Comparison of ENCODE assay signal across 1 cellular context in genomic region chr7:125899577-125899976, GRCh38.
TF ChIP-seq lines count a peak whose summit lies in the region.

No MANE protein-coding gene starts in this region.

TF ChIP-seq in GM23338, 12 proteins besides CTCF, POLR2A, EP300 and RAD21 (continued from another document):
- TF ChIP-seq, protein P1, sequence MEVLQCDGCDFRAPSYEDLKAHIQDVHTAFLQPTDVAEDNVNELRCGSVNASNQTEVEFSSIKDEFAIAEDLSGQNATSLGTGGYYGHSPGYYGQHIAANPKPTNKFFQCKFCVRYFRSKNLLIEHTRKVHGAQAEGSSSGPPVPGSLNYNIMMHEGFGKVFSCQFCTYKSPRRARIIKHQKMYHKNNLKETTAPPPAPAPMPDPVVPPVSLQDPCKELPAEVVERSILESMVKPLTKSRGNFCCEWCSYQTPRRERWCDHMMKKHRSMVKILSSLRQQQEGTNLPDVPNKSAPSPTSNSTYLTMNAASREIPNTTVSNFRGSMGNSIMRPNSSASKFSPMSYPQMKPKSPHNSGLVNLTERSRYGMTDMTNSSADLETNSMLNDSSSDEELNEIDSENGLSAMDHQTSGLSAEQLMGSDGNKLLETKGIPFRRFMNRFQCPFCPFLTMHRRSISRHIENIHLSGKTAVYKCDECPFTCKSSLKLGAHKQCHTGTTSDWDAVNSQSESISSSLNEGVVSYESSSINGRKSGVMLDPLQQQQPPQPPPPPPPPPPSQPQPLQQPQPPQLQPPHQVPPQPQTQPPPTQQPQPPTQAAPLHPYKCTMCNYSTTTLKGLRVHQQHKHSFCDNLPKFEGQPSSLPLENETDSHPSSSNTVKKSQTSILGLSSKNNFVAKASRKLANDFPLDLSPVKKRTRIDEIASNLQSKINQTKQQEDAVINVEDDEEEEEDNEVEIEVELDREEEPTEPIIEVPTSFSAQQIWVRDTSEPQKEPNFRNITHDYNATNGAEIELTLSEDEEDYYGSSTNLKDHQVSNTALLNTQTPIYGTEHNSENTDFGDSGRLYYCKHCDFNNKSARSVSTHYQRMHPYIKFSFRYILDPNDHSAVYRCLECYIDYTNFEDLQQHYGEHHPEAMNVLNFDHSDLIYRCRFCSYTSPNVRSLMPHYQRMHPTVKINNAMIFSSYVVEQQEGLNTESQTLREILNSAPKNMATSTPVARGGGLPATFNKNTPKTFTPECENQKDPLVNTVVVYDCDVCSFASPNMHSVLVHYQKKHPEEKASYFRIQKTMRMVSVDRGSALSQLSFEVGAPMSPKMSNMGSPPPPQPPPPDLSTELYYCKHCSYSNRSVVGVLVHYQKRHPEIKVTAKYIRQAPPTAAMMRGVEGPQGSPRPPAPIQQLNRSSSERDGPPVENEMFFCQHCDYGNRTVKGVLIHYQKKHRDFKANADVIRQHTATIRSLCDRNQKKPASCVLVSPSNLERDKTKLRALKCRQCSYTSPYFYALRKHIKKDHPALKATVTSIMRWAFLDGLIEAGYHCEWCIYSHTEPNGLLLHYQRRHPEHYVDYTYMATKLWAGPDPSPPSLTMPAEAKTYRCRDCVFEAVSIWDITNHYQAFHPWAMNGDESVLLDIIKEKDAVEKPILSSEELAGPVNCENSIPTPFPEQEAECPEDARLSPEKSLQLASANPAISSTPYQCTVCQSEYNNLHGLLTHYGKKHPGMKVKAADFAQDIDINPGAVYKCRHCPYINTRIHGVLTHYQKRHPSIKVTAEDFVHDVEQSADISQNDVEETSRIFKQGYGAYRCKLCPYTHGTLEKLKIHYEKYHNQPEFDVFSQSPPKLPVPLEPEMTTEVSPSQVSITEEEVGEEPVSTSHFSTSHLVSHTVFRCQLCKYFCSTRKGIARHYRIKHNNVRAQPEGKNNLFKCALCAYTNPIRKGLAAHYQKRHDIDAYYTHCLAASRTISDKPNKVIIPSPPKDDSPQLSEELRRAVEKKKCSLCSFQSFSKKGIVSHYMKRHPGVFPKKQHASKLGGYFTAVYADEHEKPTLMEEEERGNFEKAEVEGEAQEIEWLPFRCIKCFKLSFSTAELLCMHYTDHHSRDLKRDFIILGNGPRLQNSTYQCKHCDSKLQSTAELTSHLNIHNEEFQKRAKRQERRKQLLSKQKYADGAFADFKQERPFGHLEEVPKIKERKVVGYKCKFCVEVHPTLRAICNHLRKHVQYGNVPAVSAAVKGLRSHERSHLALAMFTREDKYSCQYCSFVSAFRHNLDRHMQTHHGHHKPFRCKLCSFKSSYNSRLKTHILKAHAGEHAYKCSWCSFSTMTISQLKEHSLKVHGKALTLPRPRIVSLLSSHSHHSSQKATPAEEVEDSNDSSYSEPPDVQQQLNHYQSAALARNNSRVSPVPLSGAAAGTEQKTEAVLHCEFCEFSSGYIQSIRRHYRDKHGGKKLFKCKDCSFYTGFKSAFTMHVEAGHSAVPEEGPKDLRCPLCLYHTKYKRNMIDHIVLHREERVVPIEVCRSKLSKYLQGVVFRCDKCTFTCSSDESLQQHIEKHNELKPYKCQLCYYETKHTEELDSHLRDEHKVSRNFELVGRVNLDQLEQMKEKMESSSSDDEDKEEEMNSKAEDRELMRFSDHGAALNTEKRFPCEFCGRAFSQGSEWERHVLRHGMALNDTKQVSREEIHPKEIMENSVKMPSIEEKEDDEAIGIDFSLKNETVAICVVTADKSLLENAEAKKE (CRISPR knock-in tag; IDR thresholded peaks at IDR 0.05) = no peak
- TF ChIP-seq STAT1 (IDR thresholded peaks at IDR 0.05; ENCODE audit: unreplicated experiment) (no peak), CREB1 (CRISPR knock-in tag; IDR thresholded peaks at IDR 0.05; ENCODE audit: low read depth) (no peak), EZH2phosphoT487 (IDR thresholded peaks at IDR 0.05; ENCODE audit: unreplicated experiment) (no peak)
